Comparison of ENCODE assay signal across 24 cellular contexts in the genomic region with DNA sequence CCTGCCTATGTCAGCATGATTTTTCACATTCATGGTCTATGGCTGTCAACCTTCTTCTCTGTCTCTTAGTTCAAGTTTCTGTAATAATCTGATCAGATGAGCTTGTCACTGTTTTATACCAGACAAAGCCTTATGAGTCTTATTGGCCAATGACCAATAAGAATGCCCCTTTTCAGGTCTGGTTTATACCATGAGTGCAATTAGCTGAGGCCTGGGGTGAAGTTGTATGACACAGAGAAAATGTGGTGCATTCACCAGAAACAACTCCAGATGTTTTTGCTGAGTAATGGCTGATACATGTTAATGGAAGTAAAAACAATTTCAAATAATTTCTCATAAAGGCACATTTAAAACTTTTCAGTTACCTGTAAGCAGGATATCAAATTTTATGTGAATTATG.
"Had no signal": no experiment of that assay in that cellular context is flagged by ENCODE, and none has a peak within 500 bp of the region (broad histone marks: within the 10 kb centered on the region; RNA-seq: fewer than 3 reads in every experiment).

No MANE protein-coding gene starts in this region.

- ATAC-seq: activated CD8-positive, alpha-beta memory T cell treated with anti-CD3 and anti-CD28 coated beads, Interleukin-2, amount 10 ng/mL, durations not matched to agents 7 days and 5 days; effector memory CD8-positive, alpha-beta T cell; left lung; naive thymus-derived CD8-positive, alpha-beta T cell had no signal

- H3K4me3 ChIP-seq: left lung, thyroid gland had no signal

- H3K27ac ChIP-seq: left lung, neutrophil, parathyroid adenoma, thyroid gland had no signal

- H2AFZ ChIP-seq: parathyroid adenoma had no signal

- H3K79me2 ChIP-seq: parathyroid adenoma had no signal

- H3K4me1 ChIP-seq: left lung, parathyroid adenoma, thyroid gland had no signal

- H3K9ac ChIP-seq: parathyroid adenoma had no signal

- H3K9me3 ChIP-seq: left lung, neutrophil, thyroid gland had no signal

- H3K27me3 ChIP-seq: left lung, neutrophil, thyroid gland had no signal

- DNase-seq: activated B cell treated with CpG ODN at 0.5 μM for 24 hours; activated CD4-positive, alpha-beta memory T cell treated with anti-CD3 and anti-CD28 coated beads, Interleukin-2, amount 10 ng/mL, durations not matched to agents 7 days and 5 days; activated CD4-positive, alpha-beta T cell treated with anti-CD3 and anti-CD28 coated beads for 4 hours; activated CD8-positive, alpha-beta memory T cell treated with anti-CD3 and anti-CD28 coated beads, Interleukin-2, amount 10 ng/mL, durations not matched to agents 7 days and 5 days; activated naive CD4-positive, alpha-beta T cell treated with Interleukin-2 at 50 U/mL for 16 hours; activated naive CD8-positive, alpha-beta T cell treated with anti-CD3 and anti-CD28 coated beads, Interleukin-2, amount 10 ng/mL, durations not matched to agents 7 days and 5 days; activated T-cell treated with anti-CD3 and anti-CD28 coated beads, Interleukin-2, amount 50 U/mL, for 1 hour; amygdala; dermis blood vessel endothelial cell; effector memory CD8-positive, alpha-beta T cell; foreskin melanocyte; glutamatergic neuron; hypothalamus; kidney; left lung; naive thymus-derived CD8-positive, alpha-beta T cell; stimulated activated CD4-positive, alpha-beta T cell treated with anti-CD3 and anti-CD28 coated beads, Interleukin-12 subunit alpha, Interleukin-12 subunit beta, amount 100 ng/mL, for 4 hours; stimulated activated CD4-positive, alpha-beta T cell treated with anti-CD3 and anti-CD28 coated beads, Interleukin-1b, Interleukin-23, amount 100 ng/mL, for 48 hours; stimulated activated CD8-positive, alpha-beta memory T cell treated with anti-CD3 and anti-CD28 coated beads, Interleukin-4, amount 100 ng/mL, for 48 hours; stimulated activated naive CD4-positive, alpha-beta T cell; thyroid gland had no signal

- FAIRE-seq: urothelium cell line had no signal

- H3K36me3 ChIP-seq: left lung, neutrophil, thyroid gland had no signal
